24 cellular contexts compared by ENCODE assay signal in the genomic region with DNA sequence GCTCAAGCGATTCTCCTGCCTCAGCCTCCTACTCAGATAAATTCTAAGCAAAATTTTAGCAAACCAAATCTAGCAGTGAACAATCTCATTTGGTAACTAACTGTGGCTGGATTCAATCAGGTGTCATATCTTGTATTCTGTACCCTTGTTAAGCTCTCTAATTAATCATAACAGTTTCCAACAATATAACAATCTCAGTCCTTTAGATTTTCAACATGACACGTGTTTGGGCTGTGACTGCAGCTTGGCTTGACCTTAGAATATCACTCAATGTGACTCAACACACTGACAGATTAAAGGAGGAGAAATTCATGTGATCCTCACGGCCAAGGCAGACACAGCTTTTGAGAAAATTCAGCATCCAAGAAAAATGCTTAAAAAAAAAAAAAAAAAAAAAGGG.
DNase-seq lines count a peak whose midpoint lies in the region; FAIRE-seq and TF ChIP-seq lines count a peak whose summit lies in the region.
"Had no signal": no experiment of that assay in that cellular context is flagged by ENCODE, and none has a peak within 500 bp of the region (broad histone marks: within the 10 kb centered on the region; RNA-seq: fewer than 3 reads in every experiment).

No MANE protein-coding gene starts in this region.

- TF ChIP-seq POLR2A in esophagus squamous epithelium (IDR thresholded peaks at IDR 0.05) (no peak), tibial nerve (IDR thresholded peaks at IDR 0.05) (no peak)

- H3K9me3 ChIP-seq in esophagus squamous epithelium (no peaks in the 10 kb centered on the region), small intestine (ENCODE audit: control insufficient read depth, low read depth) (no peaks in the 10 kb centered on the region), tibial nerve (no peaks in the 10 kb centered on the region)
- H3K9me3 ChIP-seq: BE2C, neutrophil, spleen had no signal

- in situ Hi-C loops in SK-MEL-5 (cut with HindIII; ENCODE audit: low pct_unique_long_range_greater_than_20kb, low sequenced_read_pairs), result no loop called here

- H3K27ac ChIP-seq in esophagus squamous epithelium (no peak overlapping the region), small intestine (ENCODE audit: low read depth in 1 of 2, low read length in 1 of 2) (no peak overlapping the region), tibial nerve (no peak overlapping the region)
- H3K27ac ChIP-seq: cardiac muscle cell, HL-60, neutrophil, spleen had no signal

- WGBS in esophagus squamous epithelium, 2 donors, result 42 to 50% methylated on average over 3 of the region's 3 CpGs
- WGBS in small intestine, 3 donors, result 65 to 72% (median 68%) methylated on average over 3 of the region's 3 CpGs
- 60 to 63% methylated on average over 3 of the region's 3 CpGs for WGBS in tibial nerve, 2 donors

- H3K36me3 ChIP-seq in esophagus squamous epithelium (peaks cover 0 to 7% (median 0%) of the 10 kb centered on the region in 3 donors), small intestine (ENCODE audit: control insufficient read depth in 2 of 2, insufficient read depth in 2 of 2, low read length in 2 of 2) (no peaks in the 10 kb centered on the region), tibial nerve (peaks cover 0 to 7% (median 0%) of the 10 kb centered on the region in 3 donors)
- H3K36me3 ChIP-seq: BE2C, cardiac muscle cell had no signal

- intact Hi-C loops in esophagus squamous epithelium (cut with DNase I), result no loop called here

- H3K4me3 ChIP-seq in fibroblast of villous mesenchyme (ENCODE audit: low read depth, low read length) (no peak overlapping the region), esophagus squamous epithelium (no peak overlapping the region), small intestine (ENCODE audit: low read depth in 1 of 2, low read length in 2 of 2) (no peak overlapping the region), tibial nerve (no peak overlapping the region)
- H3K4me3 ChIP-seq: cardiac muscle cell, lung, spleen had no signal

- DNase-seq in GM04504 (ENCODE audit: low read depth) (peak; percentile 56), SK-MEL-5 (ENCODE audit: low read depth, low spot score) (peak; percentile 26), fibroblast of villous mesenchyme (ENCODE audit: low read depth) (peak; percentile 69), NCI-H345 (lab: John Stamatoyannopoulos, UW) (no peak), esophagus squamous epithelium (lab: John Stamatoyannopoulos, UW) (no peak), small intestine (no peak), tibial nerve (ENCODE audit: low spot score in 2 of 2) (no peak)
- DNase-seq: activated CD4-positive, CD25-positive, alpha-beta regulatory T cell treated with anti-CD3 and anti-CD28 coated beads, Interleukin-2, amount 50 U/mL, for 72 hours; activated naive CD4-positive, alpha-beta T cell treated with Interleukin-2 at 50 U/mL for 16 hours; activated T-cell treated with anti-CD3 and anti-CD28 coated beads, Interleukin-2, amount 50 U/mL, for 4 hours; amygdala; BE2C; DND-41; MM.1S; NCI-H146; NCI-H774; SIG-M5; spleen; stimulated activated CD4-positive, alpha-beta T cell treated with anti-CD3 and anti-CD28 coated beads, Interleukin-4, amount 100 ng/mL, for 1 hour; stimulated activated naive CD4-positive, alpha-beta T cell treated with Interleukin-2 at 50 U/mL for 16 hours had no signal

- no peak for TF ChIP-seq EP300 in tibial nerve (IDR thresholded peaks at IDR 0.05)

- FAIRE-seq in small intestine (lab: Jason Lieb, UNC), result no peak

- H3K27me3 ChIP-seq in esophagus squamous epithelium (peaks cover 0 to 36% (median 0%) of the 10 kb centered on the region in 4 donors), small intestine (ENCODE audit: control insufficient read depth in 2 of 2, insufficient read depth in 2 of 2, low read length in 2 of 2) (no peaks in the 10 kb centered on the region), tibial nerve (no peaks in the 10 kb centered on the region)
- H3K27me3 ChIP-seq: BE2C, cardiac muscle cell, spleen had no signal

- TF ChIP-seq CTCF in fibroblast of villous mesenchyme (IDR thresholded peaks at IDR 0.05; ENCODE audit: insufficient read depth, low read depth, low read length) (no peak), esophagus squamous epithelium (IDR thresholded peaks at IDR 0.05) (no peak), tibial nerve (IDR thresholded peaks at IDR 0.05) (no peak)

- H3K4me1 ChIP-seq in esophagus squamous epithelium, result peaks cover 0 to 3% (median 0%) of the 10 kb centered on the region in 3 donors
- no peaks in the 10 kb centered on the region for H3K4me1 ChIP-seq in small intestine (ENCODE audit: control insufficient read depth in 2 of 2, insufficient read depth in 1 of 2, low read depth in 1 of 2, low read length in 1 of 2)
- peaks cover 0 to 19% (median 0%) of the 10 kb centered on the region in 4 donors for H3K4me1 ChIP-seq in tibial nerve
- H3K4me1 ChIP-seq: BE2C had no signal

Comparison
In these comparisons a context has a peak if more than half of its experiments do, and no peak if none do; other contexts are left out.
1. DNase-seq: peak in GM04504 (single experiment), SK-MEL-5 (single experiment) and fibroblast of villous mesenchyme (single experiment); none in NCI-H345 (single experiment), esophagus squamous epithelium (single experiment), small intestine (single experiment) and tibial nerve (0 of 2).